Comparison of ENCODE assay signal across 25 cellular contexts in the genomic region with DNA sequence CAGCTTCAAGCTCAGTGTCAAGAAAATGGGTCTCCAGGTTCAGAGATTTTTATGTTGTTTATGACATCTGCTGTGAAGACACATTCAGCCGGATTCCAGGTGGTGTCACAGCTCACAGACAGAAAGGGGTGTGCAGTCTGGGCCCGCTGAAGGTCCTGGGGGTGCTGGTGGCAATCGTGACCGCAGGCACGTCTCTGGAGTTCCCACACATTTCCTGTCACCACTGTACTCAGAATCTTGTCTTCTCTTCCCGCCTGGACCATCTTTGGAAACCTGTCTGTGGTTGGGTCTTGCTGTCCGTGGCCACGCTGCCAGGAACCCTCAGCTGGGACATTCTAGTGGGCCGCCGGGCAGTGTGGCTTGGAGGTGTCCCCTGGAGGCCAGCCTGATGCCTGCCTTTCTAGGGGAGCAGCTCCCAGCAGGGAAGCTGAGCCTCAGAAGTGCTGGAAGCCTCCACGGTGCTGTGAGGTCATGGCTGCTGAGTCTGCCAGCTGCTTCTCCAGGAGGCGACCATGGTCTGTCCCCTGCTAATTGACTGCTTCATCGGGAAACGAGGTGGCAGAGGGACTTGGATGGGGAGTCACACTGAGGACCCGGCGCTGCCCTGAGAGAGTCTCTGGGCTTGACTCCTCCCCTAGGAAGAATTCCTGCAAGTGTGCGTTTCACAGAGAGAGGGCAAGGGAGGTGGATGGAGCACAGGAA. TPM values are rescaled to one million over a fixed set of nuclear protein-coding genes. Genes with fewer than 3 reads are reported as not detected.
DNase-seq lines count a peak whose midpoint lies in the region; ATAC-seq lines count a peak whose summit lies in the region.
"Had no signal": no experiment of that assay in that cellular context is flagged by ENCODE, and none has a peak within 500 bp of the region (broad histone marks: within the 10 kb centered on the region; RNA-seq: fewer than 3 reads in every experiment).

No MANE protein-coding gene starts in this region.

- POLR2A ChIA-PET in activated naive CD8-positive, alpha-beta T cell treated with anti-CD3 and anti-CD28 coated beads, Interleukin-2, amount 10 ng/mL, durations not matched to agents 7 days and 5 days (lab: Charles Lee) = no interaction called here

- H3K27me3 ChIP-seq in H7 (ENCODE audit: control insufficient read depth, insufficient read depth, low read length) = no peaks in the 10 kb centered on the region
- H3K27me3 ChIP-seq: gastroesophageal sphincter, neural progenitor cell had no signal

- H3K9me3 Mint-ChIP-seq in activated T-cell treated with anti-CD3 and anti-CD28 coated beads, Interleukin-2, amount 50 U/mL, for 72 hours = no peaks in the 10 kb centered on the region
- no peaks in the 10 kb centered on the region for H3K9me3 Mint-ChIP-seq in activated naive CD8-positive, alpha-beta T cell treated with anti-CD3 and anti-CD28 coated beads, Interleukin-2, amount 10 ng/mL, durations not matched to agents 7 days and 5 days
- H3K9me3 Mint-ChIP-seq in stimulated activated effector memory CD8-positive, alpha-beta T cell treated with anti-CD3 and anti-CD28 coated beads, Interleukin-12 subunit alpha, Interleukin-12 subunit beta, amount 100 ng/mL, for 72 hours = no peaks in the 10 kb centered on the region
- H3K9me3 Mint-ChIP-seq: central memory CD8-positive, alpha-beta T cell; neural progenitor cell had no signal

- H3K4me1 Mint-ChIP-seq in activated T-cell treated with anti-CD3 and anti-CD28 coated beads, Interleukin-2, amount 50 U/mL, for 72 hours (ENCODE audit: low read depth) = no peaks in the 10 kb centered on the region
- H3K4me1 Mint-ChIP-seq in activated naive CD8-positive, alpha-beta T cell treated with anti-CD3 and anti-CD28 coated beads, Interleukin-2, amount 10 ng/mL, durations not matched to agents 7 days and 5 days = no peaks in the 10 kb centered on the region
- peaks cover 19% of the 10 kb centered on the region for H3K4me1 Mint-ChIP-seq in stimulated activated effector memory CD8-positive, alpha-beta T cell treated with anti-CD3 and anti-CD28 coated beads, Interleukin-12 subunit alpha, Interleukin-12 subunit beta, amount 100 ng/mL, for 72 hours

- no peak overlapping the region for H3K4me3 ChIP-seq in H7 (ENCODE audit: insufficient read depth, low read depth, low read length)
- H3K4me3 ChIP-seq: gastroesophageal sphincter, K562, neural progenitor cell had no signal

- ATAC-seq in activated T-cell treated with anti-CD3 and anti-CD28 coated beads, Interleukin-2, amount 50 U/mL, for 72 hours (replicated peaks in 1 of 2) = no peak
- ATAC-seq in activated naive CD8-positive, alpha-beta T cell treated with anti-CD3 and anti-CD28 coated beads, Interleukin-2, amount 10 ng/mL, durations not matched to agents 7 days and 5 days (ENCODE audit: low read depth) = no peak
- no peak for ATAC-seq in stimulated activated effector memory CD8-positive, alpha-beta T cell treated with anti-CD3 and anti-CD28 coated beads, Interleukin-12 subunit alpha, Interleukin-12 subunit beta, amount 100 ng/mL, for 72 hours
- ATAC-seq in GM21526 (IDR thresholded peaks at IDR 0.05; ENCODE audit: low FRiP score, unreplicated experiment) = no peak
- ATAC-seq: esophagus mucosa, gastroesophageal sphincter, K562, left colon, Panc1 had no signal

- peak overlapping the region; percentile 13 to 27 for H3K4me3 Mint-ChIP-seq in activated T-cell treated with anti-CD3 and anti-CD28 coated beads, Interleukin-2, amount 50 U/mL, for 72 hours
- H3K4me3 Mint-ChIP-seq in activated naive CD8-positive, alpha-beta T cell treated with anti-CD3 and anti-CD28 coated beads, Interleukin-2, amount 10 ng/mL, durations not matched to agents 7 days and 5 days = peak overlapping the region; percentile 73
- H3K4me3 Mint-ChIP-seq in stimulated activated effector memory CD8-positive, alpha-beta T cell treated with anti-CD3 and anti-CD28 coated beads, Interleukin-12 subunit alpha, Interleukin-12 subunit beta, amount 100 ng/mL, for 72 hours = peak overlapping the region; percentile 65
- H3K4me3 Mint-ChIP-seq: CD4-positive, alpha-beta memory T cell; central memory CD8-positive, alpha-beta T cell; neural progenitor cell had no signal

- DNase-seq in activated T-cell treated with anti-CD3 and anti-CD28 coated beads, Interleukin-2, amount 50 U/mL, for 72 hours = no peak
- DNase-seq in activated T-cell treated with anti-CD3 and anti-CD28 coated beads for 4 hours (no peak), H7 (peak; percentile 56), HPDE6-E6E7 (ENCODE audit: extremely low spot score) (no peak), NCI-H2107 (lab: John Stamatoyannopoulos, UW) (no peak)
- no peak for DNase-seq in activated naive CD8-positive, alpha-beta T cell treated with anti-CD3 and anti-CD28 coated beads, Interleukin-2, amount 10 ng/mL, durations not matched to agents 7 days and 5 days
- no peak for DNase-seq in stimulated activated effector memory CD8-positive, alpha-beta T cell treated with anti-CD3 and anti-CD28 coated beads, Interleukin-12 subunit alpha, Interleukin-12 subunit beta, amount 100 ng/mL, for 72 hours (ENCODE audit: low spot score in 2 of 2)
- DNase-seq: activated CD4-positive, alpha-beta T cell treated with anti-CD3 and anti-CD28 coated beads, Interleukin-2, amount 50 U/mL, for 4 hours; anterior cingulate cortex; CD4-positive, alpha-beta memory T cell; effector CD4-positive, alpha-beta T cell; left colon; NCI-H1694; NCI-H345; stimulated activated CD8-positive, alpha-beta memory T cell treated with anti-CD3 and anti-CD28 coated beads, Interleukin-4, amount 100 ng/mL, for 48 hours had no signal

- no peaks in the 10 kb centered on the region for H3K27me3 Mint-ChIP-seq in activated T-cell treated with anti-CD3 and anti-CD28 coated beads, Interleukin-2, amount 50 U/mL, for 72 hours (ENCODE audit: low read depth)
- no peaks in the 10 kb centered on the region for H3K27me3 Mint-ChIP-seq in activated naive CD8-positive, alpha-beta T cell treated with anti-CD3 and anti-CD28 coated beads, Interleukin-2, amount 10 ng/mL, durations not matched to agents 7 days and 5 days

- H3K27ac Mint-ChIP-seq in activated T-cell treated with anti-CD3 and anti-CD28 coated beads, Interleukin-2, amount 50 U/mL, for 72 hours = no peak overlapping the region
- peak overlapping the region; percentile 55 for H3K27ac Mint-ChIP-seq in activated naive CD8-positive, alpha-beta T cell treated with anti-CD3 and anti-CD28 coated beads, Interleukin-2, amount 10 ng/mL, durations not matched to agents 7 days and 5 days
- H3K27ac Mint-ChIP-seq in stimulated activated effector memory CD8-positive, alpha-beta T cell treated with anti-CD3 and anti-CD28 coated beads, Interleukin-12 subunit alpha, Interleukin-12 subunit beta, amount 100 ng/mL, for 72 hours = peak overlapping the region; percentile 92

- H3K36me3 ChIP-seq in H7 (replicated peaks; ENCODE audit: control insufficient read depth, insufficient read depth, low read length) = no peaks in the 10 kb centered on the region
- H3K36me3 ChIP-seq: neural progenitor cell had no signal

- H3K36me3 Mint-ChIP-seq in activated T-cell treated with anti-CD3 and anti-CD28 coated beads, Interleukin-2, amount 50 U/mL, for 72 hours (ENCODE audit: insufficient read depth in 2 of 2) = no peaks in the 10 kb centered on the region
- H3K36me3 Mint-ChIP-seq in activated naive CD8-positive, alpha-beta T cell treated with anti-CD3 and anti-CD28 coated beads, Interleukin-2, amount 10 ng/mL, durations not matched to agents 7 days and 5 days = no peaks in the 10 kb centered on the region
- no peaks in the 10 kb centered on the region for H3K36me3 Mint-ChIP-seq in stimulated activated effector memory CD8-positive, alpha-beta T cell treated with anti-CD3 and anti-CD28 coated beads, Interleukin-12 subunit alpha, Interleukin-12 subunit beta, amount 100 ng/mL, for 72 hours
- H3K36me3 Mint-ChIP-seq: neural progenitor cell had no signal

RNA-seq across cellular contexts. Expression of a gene that starts 3.7 kb away (rescaled TPM):
- total RNA-seq in activated T-cell treated with anti-CD3 and anti-CD28 coated beads, Interleukin-2, amount 50 U/mL, for 72 hours = 1 to 10 TPM; 1.1 to 1.5 TPM
- total RNA-seq in H7 (2014; rRNA removed; shearing (Covaris generic)) = 0.22 TPM in 1 of 2 replicates, not detected in the other
- under 1 TPM; 0.51 to 0.80 TPM for total RNA-seq in activated naive CD8-positive, alpha-beta T cell treated with anti-CD3 and anti-CD28 coated beads, Interleukin-2, amount 10 ng/mL, durations not matched to agents 7 days and 5 days
- total RNA-seq: Daoy, esophagus mucosa, K562, pulmonary artery endothelial cell, temporal lobe had no signal

Comparison
In these comparisons a context has a peak if more than half of its experiments do, and no peak if none do; other contexts are left out.
1. H3K4me3 Mint-ChIP-seq: peak in every context shown above with its lines; median percentile 73 in activated naive CD8-positive, alpha-beta T cell treated with anti-CD3 and anti-CD28 coated beads, Interleukin-2, amount 10 ng/mL, durations not matched to agents 7 days and 5 days; 65 in stimulated activated effector memory CD8-positive, alpha-beta T cell treated with anti-CD3 and anti-CD28 coated beads, Interleukin-12 subunit alpha, Interleukin-12 subunit beta, amount 100 ng/mL, for 72 hours; 20 in activated T-cell treated with anti-CD3 and anti-CD28 coated beads, Interleukin-2, amount 50 U/mL, for 72 hours.